In the genomic region with DNA sequence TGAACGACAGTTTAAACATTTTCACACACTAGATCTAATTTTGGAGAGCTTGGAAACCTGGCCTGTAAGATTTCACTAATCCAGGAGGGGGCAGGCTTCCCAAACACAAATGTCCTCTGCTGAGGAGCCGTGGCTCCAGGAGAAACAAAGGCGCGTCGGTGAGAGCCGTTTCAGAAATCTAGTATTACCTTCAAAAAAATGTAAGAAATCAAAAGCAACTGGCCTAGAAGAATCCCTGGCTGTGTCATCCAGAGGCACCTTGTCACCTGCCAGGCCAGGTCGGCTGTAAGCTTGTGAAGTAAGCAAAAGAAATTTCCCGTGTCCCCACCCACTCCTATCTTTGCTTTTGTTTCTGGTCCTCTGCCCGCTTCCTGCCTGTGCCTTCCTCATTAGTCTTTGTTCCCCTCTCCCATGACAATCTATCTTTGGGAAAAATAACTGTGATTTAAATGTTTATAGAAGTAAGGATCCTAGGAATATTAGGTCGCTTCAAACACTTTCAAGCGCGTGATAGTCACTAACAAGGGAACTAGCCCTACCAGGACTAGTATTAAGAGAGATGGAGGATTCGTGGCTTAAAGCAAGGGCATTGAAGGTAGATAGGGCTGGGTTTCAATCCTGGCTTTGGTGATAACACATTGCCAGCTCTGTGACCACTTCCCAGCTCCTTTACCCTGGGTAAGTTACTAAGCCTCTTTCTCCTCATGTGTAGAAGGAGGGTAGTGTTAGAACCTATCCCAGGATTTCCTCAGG, we compare ENCODE assay signal across 8 cellular contexts.
DNase-seq lines count a peak whose midpoint lies in the region; ATAC-seq lines count a peak whose summit lies in the region.

No MANE protein-coding gene starts in this region.

- H3K36me3 ChIP-seq in MG63 (no peaks in the 10 kb centered on the region), rectal smooth muscle tissue (ENCODE audit: control insufficient read depth, insufficient read depth, low read length) (no peaks in the 10 kb centered on the region), aorta (ENCODE audit: control insufficient read depth in 1 of 2, insufficient read depth in 2 of 2, low read length in 1 of 2) (no peaks in the 10 kb centered on the region)

- H3K4me3 ChIP-seq in MG63 (peak overlapping the region; percentile 47), right cardiac atrium (ENCODE audit: low read length) (peak overlapping the region; percentile 93), rectal smooth muscle tissue (ENCODE audit: low read length) (peak overlapping the region; percentile 76), aorta (ENCODE audit: low read length in 2 of 2) (peak overlapping the region; percentile 42 to 90)

- H3K9me3 ChIP-seq in MG63 (no peaks in the 10 kb centered on the region), right cardiac atrium (ENCODE audit: control insufficient read depth, low read length) (no peaks in the 10 kb centered on the region), aorta (ENCODE audit: control insufficient read depth, low read length) (no peaks in the 10 kb centered on the region)

- H3K27ac ChIP-seq in right cardiac atrium (ENCODE audit: low read length): no peak overlapping the region
- no peak overlapping the region for H3K27ac ChIP-seq in rectal smooth muscle tissue (ENCODE audit: low read depth, low read length)
- no peak overlapping the region for H3K27ac ChIP-seq in aorta (ENCODE audit: low read depth in 1 of 2, low read length in 2 of 2)

- peak; percentile 86 to 87 for ATAC-seq in right cardiac atrium
- peak; percentile 89 for ATAC-seq in aorta (ENCODE audit: low FRiP score)

- intact Hi-C loops in right cardiac atrium (cut with DNase I): loop anchor here (5.0 to 10.0 kb wide), 6 partner anchors 345 to 575 kb away; no protein-coding TSS in a partner anchor
- intact Hi-C loops in aorta (cut with DNase I): loop anchor here (5.0 to 10.0 kb wide), 4 partner anchors 340 to 578 kb away; no protein-coding TSS in a partner anchor

- no peaks in the 10 kb centered on the region for H3K27me3 ChIP-seq in MG63
- H3K27me3 ChIP-seq in right cardiac atrium (ENCODE audit: control insufficient read depth, insufficient read depth): no peaks in the 10 kb centered on the region
- no peaks in the 10 kb centered on the region for H3K27me3 ChIP-seq in rectal smooth muscle tissue (ENCODE audit: control insufficient read depth, insufficient read depth, low read length)
- no peaks in the 10 kb centered on the region for H3K27me3 ChIP-seq in aorta (ENCODE audit: control insufficient read depth in 1 of 2, insufficient read depth in 2 of 2, low read length in 1 of 2)

- H3K9ac ChIP-seq in rectal smooth muscle tissue (ENCODE audit: low read length): peak overlapping the region; percentile 10

- DNase-seq in ELF-1 (ENCODE audit: low read depth, low spot score): peak; percentile 85
- peak; percentile 49 for DNase-seq in H4 (ENCODE audit: low spot score)
- peak; percentile 45 for DNase-seq in MG63
- DNase-seq in SW480 (ENCODE audit: low spot score): peak; percentile 61
- DNase-seq in amniotic epithelial cell (ENCODE audit: low read depth): peak; percentile 53
- peak; percentile 56 to 80 (median 73) for DNase-seq in right cardiac atrium
- DNase-seq in aorta: peak in 1 of 2 donors; percentile 63

- no peaks in the 10 kb centered on the region for H3K4me1 ChIP-seq in right cardiac atrium (ENCODE audit: control insufficient read depth, insufficient read depth, low read length)
- no peaks in the 10 kb centered on the region for H3K4me1 ChIP-seq in rectal smooth muscle tissue (ENCODE audit: control insufficient read depth, insufficient read depth, low read length)
- no peaks in the 10 kb centered on the region for H3K4me1 ChIP-seq in aorta (ENCODE audit: control insufficient read depth in 1 of 2, insufficient read depth in 2 of 2, low read length in 2 of 2)

- WGBS in right cardiac atrium: 15% methylated on average over 13 of the region's 13 CpGs
- WGBS in aorta, 2 donors: 9% methylated on average over 13 of the region's 13 CpGs
